1 cellular context compared by ENCODE assay signal in the genomic region with DNA sequence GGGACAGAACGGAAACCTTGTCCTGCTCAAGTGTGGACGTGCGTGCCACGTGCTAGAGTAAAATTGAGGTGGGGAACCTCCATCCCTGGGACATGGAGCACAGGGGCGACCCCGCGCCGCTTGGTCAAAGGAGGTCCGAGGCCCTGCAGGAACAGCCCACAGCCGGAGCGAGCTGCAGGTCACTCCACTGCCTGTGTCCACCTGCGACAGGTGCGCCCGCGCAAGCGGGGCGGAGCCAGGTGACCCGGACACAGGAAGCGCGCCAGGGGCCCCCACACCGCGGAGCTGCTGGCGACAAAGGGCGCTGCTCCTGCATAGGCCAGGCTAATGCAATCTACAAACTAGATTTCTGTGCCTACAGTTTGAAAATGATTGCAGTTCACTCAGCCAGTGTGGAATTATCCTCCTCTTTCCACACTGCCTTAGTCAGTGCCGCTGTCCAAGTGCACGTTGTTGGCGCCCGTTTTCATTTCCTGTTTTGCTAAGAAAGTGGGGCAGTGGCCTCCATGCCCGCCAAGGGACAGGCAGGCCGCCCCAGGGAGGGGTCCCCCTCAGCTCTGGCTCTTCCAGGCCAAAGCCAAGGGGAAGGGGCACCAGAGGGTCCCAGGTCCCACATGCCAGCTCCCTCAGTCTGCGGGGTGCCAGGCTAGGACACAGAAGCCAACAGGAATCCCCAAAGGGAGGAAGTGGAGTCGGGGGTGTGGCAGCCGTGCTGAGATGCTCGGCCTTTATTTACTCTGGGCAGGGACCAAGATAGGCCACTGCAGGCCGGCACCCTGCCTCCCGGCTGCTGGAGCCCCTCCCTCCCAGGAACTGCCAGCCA.
TF ChIP-seq lines count a peak whose summit lies in the region.

No MANE protein-coding gene starts in this region.

TF ChIP-seq in K562, 482 proteins besides CTCF, POLR2A, EP300 and RAD21 (continued from another document):
- TF ChIP-seq CXXC5 (CRISPR knock-in tag; IDR thresholded peaks at IDR 0.05) (peak; percentile 59), TOE1 (IDR thresholded peaks at IDR 0.05; ENCODE audit: borderline replicate concordance) (no peak), TOE1 (CRISPR knock-in tag; IDR thresholded peaks at IDR 0.05; ENCODE audit: borderline replicate concordance, low read depth) (no peak), PHF20 (IDR thresholded peaks at IDR 0.05; ENCODE audit: partially characterized antibody) (no peak), SREBF1 (IDR thresholded peaks at IDR 0.05; ENCODE audit: borderline replicate concordance, low read depth, low read length) (no peak), ZNF41 (CRISPR knock-in tag; conservative IDR thresholded peaks at IDR 0.05) (no peak), ZFP1 (CRISPR knock-in tag; IDR thresholded peaks at IDR 0.05) (no peak), RAD51 (IDR thresholded peaks at IDR 0.05; ENCODE audit: borderline replicate concordance, low read depth) (peak; percentile 25; the same call in 1 of the 2 replicates), SIRT6 (IDR thresholded peaks at IDR 0.05; ENCODE audit: low read depth, low read length) (no peak), ZNF282 (CRISPR knock-in tag; IDR thresholded peaks at IDR 0.05) (no peak), STAT5B (CRISPR knock-in tag; IDR thresholded peaks at IDR 0.05) (no peak), SMC3 (conservative IDR thresholded peaks at IDR 0.05; ENCODE audit: insufficient read depth, low read depth, low read length) (no peak), NUFIP1 (IDR thresholded peaks at IDR 0.05; ENCODE audit: partially characterized antibody) (no peak), ZNF699 (CRISPR knock-in tag; IDR thresholded peaks at IDR 0.05; ENCODE audit: insufficient replicate concordance) (no peak)
- TF ChIP-seq, protein P1, sequence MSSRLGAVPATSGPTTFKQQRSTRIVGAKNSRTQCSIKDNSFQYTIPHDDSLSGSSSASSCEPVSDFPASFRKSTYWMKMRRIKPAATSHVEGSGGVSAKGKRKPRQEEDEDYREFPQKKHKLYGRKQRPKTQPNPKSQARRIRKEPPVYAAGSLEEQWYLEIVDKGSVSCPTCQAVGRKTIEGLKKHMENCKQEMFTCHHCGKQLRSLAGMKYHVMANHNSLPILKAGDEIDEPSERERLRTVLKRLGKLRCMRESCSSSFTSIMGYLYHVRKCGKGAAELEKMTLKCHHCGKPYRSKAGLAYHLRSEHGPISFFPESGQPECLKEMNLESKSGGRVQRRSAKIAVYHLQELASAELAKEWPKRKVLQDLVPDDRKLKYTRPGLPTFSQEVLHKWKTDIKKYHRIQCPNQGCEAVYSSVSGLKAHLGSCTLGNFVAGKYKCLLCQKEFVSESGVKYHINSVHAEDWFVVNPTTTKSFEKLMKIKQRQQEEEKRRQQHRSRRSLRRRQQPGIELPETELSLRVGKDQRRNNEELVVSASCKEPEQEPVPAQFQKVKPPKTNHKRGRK (tag; IDR thresholded peaks at IDR 0.05): no peak
- TF ChIP-seq, protein P2, sequence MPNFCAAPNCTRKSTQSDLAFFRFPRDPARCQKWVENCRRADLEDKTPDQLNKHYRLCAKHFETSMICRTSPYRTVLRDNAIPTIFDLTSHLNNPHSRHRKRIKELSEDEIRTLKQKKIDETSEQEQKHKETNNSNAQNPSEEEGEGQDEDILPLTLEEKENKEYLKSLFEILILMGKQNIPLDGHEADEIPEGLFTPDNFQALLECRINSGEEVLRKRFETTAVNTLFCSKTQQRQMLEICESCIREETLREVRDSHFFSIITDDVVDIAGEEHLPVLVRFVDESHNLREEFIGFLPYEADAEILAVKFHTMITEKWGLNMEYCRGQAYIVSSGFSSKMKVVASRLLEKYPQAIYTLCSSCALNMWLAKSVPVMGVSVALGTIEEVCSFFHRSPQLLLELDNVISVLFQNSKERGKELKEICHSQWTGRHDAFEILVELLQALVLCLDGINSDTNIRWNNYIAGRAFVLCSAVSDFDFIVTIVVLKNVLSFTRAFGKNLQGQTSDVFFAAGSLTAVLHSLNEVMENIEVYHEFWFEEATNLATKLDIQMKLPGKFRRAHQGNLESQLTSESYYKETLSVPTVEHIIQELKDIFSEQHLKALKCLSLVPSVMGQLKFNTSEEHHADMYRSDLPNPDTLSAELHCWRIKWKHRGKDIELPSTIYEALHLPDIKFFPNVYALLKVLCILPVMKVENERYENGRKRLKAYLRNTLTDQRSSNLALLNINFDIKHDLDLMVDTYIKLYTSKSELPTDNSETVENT (CRISPR knock-in tag; IDR thresholded peaks at IDR 0.05): no peak
- TF ChIP-seq, protein P3, sequence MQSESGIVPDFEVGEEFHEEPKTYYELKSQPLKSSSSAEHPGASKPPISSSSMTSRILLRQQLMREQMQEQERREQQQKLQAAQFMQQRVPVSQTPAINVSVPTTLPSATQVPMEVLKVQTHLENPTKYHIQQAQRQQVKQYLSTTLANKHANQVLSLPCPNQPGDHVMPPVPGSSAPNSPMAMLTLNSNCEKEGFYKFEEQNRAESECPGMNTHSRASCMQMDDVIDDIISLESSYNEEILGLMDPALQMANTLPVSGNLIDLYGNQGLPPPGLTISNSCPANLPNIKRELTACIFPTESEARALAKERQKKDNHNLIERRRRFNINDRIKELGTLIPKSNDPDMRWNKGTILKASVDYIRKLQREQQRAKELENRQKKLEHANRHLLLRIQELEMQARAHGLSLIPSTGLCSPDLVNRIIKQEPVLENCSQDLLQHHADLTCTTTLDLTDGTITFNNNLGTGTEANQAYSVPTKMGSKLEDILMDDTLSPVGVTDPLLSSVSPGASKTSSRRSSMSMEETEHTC (IDR thresholded peaks at IDR 0.05): no peak
- TF ChIP-seq, protein P4, sequence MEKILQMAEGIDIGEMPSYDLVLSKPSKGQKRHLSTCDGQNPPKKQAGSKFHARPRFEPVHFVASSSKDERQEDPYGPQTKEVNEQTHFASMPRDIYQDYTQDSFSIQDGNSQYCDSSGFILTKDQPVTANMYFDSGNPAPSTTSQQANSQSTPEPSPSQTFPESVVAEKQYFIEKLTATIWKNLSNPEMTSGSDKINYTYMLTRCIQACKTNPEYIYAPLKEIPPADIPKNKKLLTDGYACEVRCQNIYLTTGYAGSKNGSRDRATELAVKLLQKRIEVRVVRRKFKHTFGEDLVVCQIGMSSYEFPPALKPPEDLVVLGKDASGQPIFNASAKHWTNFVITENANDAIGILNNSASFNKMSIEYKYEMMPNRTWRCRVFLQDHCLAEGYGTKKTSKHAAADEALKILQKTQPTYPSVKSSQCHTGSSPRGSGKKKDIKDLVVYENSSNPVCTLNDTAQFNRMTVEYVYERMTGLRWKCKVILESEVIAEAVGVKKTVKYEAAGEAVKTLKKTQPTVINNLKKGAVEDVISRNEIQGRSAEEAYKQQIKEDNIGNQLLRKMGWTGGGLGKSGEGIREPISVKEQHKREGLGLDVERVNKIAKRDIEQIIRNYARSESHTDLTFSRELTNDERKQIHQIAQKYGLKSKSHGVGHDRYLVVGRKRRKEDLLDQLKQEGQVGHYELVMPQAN (IDR thresholded peaks at IDR 0.05; ENCODE audit: borderline replicate concordance): peak; percentile 55; the same call in 1 of the 2 replicates
- TF ChIP-seq, protein P5, sequence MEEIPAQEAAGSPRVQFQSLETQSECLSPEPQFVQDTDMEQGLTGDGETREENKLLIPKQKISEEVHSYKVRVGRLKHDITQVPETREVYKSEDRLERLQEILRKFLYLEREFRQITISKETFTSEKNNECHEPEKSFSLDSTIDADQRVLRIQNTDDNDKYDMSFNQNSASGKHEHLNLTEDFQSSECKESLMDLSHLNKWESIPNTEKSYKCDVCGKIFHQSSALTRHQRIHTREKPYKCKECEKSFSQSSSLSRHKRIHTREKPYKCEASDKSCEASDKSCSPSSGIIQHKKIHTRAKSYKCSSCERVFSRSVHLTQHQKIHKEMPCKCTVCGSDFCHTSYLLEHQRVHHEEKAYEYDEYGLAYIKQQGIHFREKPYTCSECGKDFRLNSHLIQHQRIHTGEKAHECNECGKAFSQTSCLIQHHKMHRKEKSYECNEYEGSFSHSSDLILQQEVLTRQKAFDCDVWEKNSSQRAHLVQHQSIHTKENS (CRISPR knock-in tag; IDR thresholded peaks at IDR 0.05): no peak
